Comparison of ENCODE assay signal across 9 cellular contexts in the genomic region with DNA sequence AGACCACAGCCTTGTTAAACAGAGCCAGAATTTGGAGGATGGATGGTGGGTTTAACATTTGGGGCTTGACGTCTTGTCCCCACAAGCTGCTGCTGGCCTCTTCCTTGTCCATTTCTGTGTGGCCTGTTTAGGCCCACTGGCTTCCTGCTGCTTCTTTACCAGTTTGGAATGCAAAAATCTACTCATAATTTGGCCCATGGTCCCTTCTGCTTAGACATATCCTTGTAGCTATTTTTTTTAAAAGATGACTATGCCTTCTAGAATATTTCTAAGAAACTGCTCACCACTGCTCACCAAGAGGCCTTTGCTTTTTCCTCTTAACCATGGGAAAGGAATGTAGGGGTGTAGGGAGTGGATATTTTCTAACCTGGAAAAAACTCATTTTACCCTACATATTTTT. TPM values are rescaled to one million over a fixed set of nuclear protein-coding genes. Genes with fewer than 3 reads are reported as not detected.
DNase-seq lines count a peak whose midpoint lies in the region; TF ChIP-seq lines count a peak whose summit lies in the region.
"Not testable (repeated sequence)": the region's sequence is repeated elsewhere in the genome, so short reads cannot be mapped to it uniquely, and the experiment has no call there.
"Had no signal": no experiment of that assay in that cellular context is flagged by ENCODE, and none has a peak within 500 bp of the region (broad histone marks: within the 10 kb centered on the region; RNA-seq: fewer than 3 reads in every experiment).

No MANE protein-coding gene starts in this region.

- not testable (repeated sequence) for H4K20me1 ChIP-seq in H9 (ENCODE audit: control insufficient read depth, insufficient read depth, insufficient read length)

- not testable (repeated sequence) for H3K79me2 ChIP-seq in H9 (ENCODE audit: insufficient read depth, low read length)

- H2AFZ ChIP-seq in H9 (ENCODE audit: low read length); mesenchymal stem cell (ENCODE audit: low read depth, low read length): not testable (repeated sequence)

- H3K4me1 Mint-ChIP-seq in H9: peaks cover 53 to 56% of the 10 kb centered on the region in 2 experiments

- not testable (repeated sequence) for H3K36me3 ChIP-seq in mesenchymal stem cell (ENCODE audit: control insufficient read depth in 1 of 2, insufficient read depth in 2 of 2, low read depth in 1 of 2, low read length in 2 of 2)

- not testable (repeated sequence) for H2BK15ac ChIP-seq in H9 (ENCODE audit: low read depth, low read length); mesenchymal stem cell (ENCODE audit: low read depth, poor library complexity, severe bottlenecking)

- in situ Hi-C loops in astrocyte of the spinal cord (cut with HindIII; ENCODE audit: low sequenced_read_pairs): not testable (repeated sequence)

- not testable (repeated sequence) for H3K56ac ChIP-seq in H9 (ENCODE audit: insufficient read length, low read depth, low read length)

- not testable (repeated sequence) for H3K27ac ChIP-seq in H9 (ENCODE audit: insufficient read length, low read depth, low read length); mesenchymal stem cell (ENCODE audit: low read length, poor library complexity, severe bottlenecking)

- H3K27ac Mint-ChIP-seq in H9: peak overlapping the region in 2 of 3 experiments; percentile 46 to 71; a peak in 4 of 7 replicates

- not testable (repeated sequence) for H4K5ac ChIP-seq in H9 (ENCODE audit: insufficient read length, low read depth, low read length)

- H2BK120ac ChIP-seq in H9 (ENCODE audit: low read depth, low read length, poor library complexity, severe bottlenecking); mesenchymal stem cell (ENCODE audit: low read depth, low read length): not testable (repeated sequence)

- H2AK5ac ChIP-seq in H9 (ENCODE audit: insufficient read length, low read length); mesenchymal stem cell (ENCODE audit: low read length, severe bottlenecking): not testable (repeated sequence)

- H2BK12ac ChIP-seq in H9 (ENCODE audit: insufficient read length, low read depth, low read length); mesenchymal stem cell (ENCODE audit: low read length in 2 of 2): not testable (repeated sequence)

- not testable (repeated sequence) for H3K9ac ChIP-seq in H9 (ENCODE audit: extremely low read depth, insufficient read length, low read length)
- H3K9ac ChIP-seq in mesenchymal stem cell (ENCODE audit: low read length): peak overlapping the region; percentile 34

- H3K14ac ChIP-seq in H9 (ENCODE audit: insufficient read depth, low read length); mesenchymal stem cell (ENCODE audit: low read length in 2 of 2): not testable (repeated sequence)

- H3K9me3 ChIP-seq in H9 (ENCODE audit: control insufficient read depth, low read depth, low read length); mesenchymal stem cell (ENCODE audit: control insufficient read depth, low read length): not testable (repeated sequence)

- not testable (repeated sequence) for H2BK5ac ChIP-seq in H9 (ENCODE audit: insufficient read length, low read length); mesenchymal stem cell (ENCODE audit: low read depth, low read length, poor library complexity, severe bottlenecking)

- not testable (repeated sequence) for H3K18ac ChIP-seq in H9 (ENCODE audit: insufficient read length, low read depth, low read length); mesenchymal stem cell (ENCODE audit: low read depth in 1 of 2, low read length in 2 of 2)

- peak; percentile 21 for DNase-seq in AG08396 (ENCODE audit: low spot score)
- DNase-seq in ELR (ENCODE audit: low read depth): peak; percentile 58
- not testable (repeated sequence) for DNase-seq in H9, mesenchymal stem cell
- peak; percentile 21 for DNase-seq in LHCN-M2 (ENCODE audit: low read depth)
- DNase-seq in astrocyte of the spinal cord (ENCODE audit: low read depth, low spot score): peak; percentile 76
- peak; percentile 1 for DNase-seq in fibroblast of gingiva (ENCODE audit: low read depth)
- DNase-seq in stromal cell of bone marrow (ENCODE audit: low read depth): peak; percentile 54

- no CpG with 5 or more reads among the region's 1 CpG for WGBS in H9 (ENCODE audit: extremely low coverage, insufficient read length, low lambda C conversion rate)
- whole genome bisulfite sequencing in mesenchymal stem cell: 100% methylated on average over 1 of the region's 1 CpG

- not testable (repeated sequence) for H3K9me3 Mint-ChIP-seq in H9

- not testable (repeated sequence) for H3K4me3 ChIP-seq in astrocyte of the spinal cord (ENCODE audit: low read depth, low read length); mesenchymal stem cell (ENCODE audit: insufficient read depth in 1 of 2, low read depth in 1 of 2, low read length in 2 of 2)

- not testable (repeated sequence) for H3K27me3 Mint-ChIP-seq in H9 (ENCODE audit: low read depth)

- not testable (repeated sequence) for H3T11ph ChIP-seq in H9 (ENCODE audit: low read length)

- H3K4me1 ChIP-seq in H9 (ENCODE audit: insufficient read depth, low read length); mesenchymal stem cell (ENCODE audit: control insufficient read depth, insufficient read depth, low read depth, low read length): not testable (repeated sequence)

- H3K79me1 ChIP-seq in H9 (ENCODE audit: insufficient read depth, low read depth, low read length, poor library complexity, severe bottlenecking); mesenchymal stem cell (replicated peaks; ENCODE audit: low read length, poor library complexity, severe bottlenecking): not testable (repeated sequence)

- TF ChIP-seq CTCF in H9 (conservative IDR thresholded peaks at IDR 0.05); astrocyte of the spinal cord (IDR thresholded peaks at IDR 0.05; ENCODE audit: low read depth, low read length): not testable (repeated sequence)

- H3K36me3 Mint-ChIP-seq in H9 (ENCODE audit: insufficient read depth in 1 of 3, low read depth in 3 of 3): not testable (repeated sequence)

- not testable (repeated sequence) for H3K27me3 ChIP-seq in H9 (ENCODE audit: insufficient read depth, low read length); mesenchymal stem cell (ENCODE audit: control insufficient read depth in 1 of 2, insufficient read depth in 1 of 2, low read length in 2 of 2)

- H3K23me2 ChIP-seq in H9 (ENCODE audit: insufficient read length, low read depth, low read length, poor library complexity, severe bottlenecking): not testable (repeated sequence)

- not testable (repeated sequence) for H2BK20ac ChIP-seq in H9 (ENCODE audit: low read depth, low read length, poor library complexity, severe bottlenecking)

- not testable (repeated sequence) for H3K23ac ChIP-seq in H9 (ENCODE audit: insufficient read length, low read depth, low read length); mesenchymal stem cell (ENCODE audit: low read length in 2 of 2)

- not testable (repeated sequence) for H3K4me3 Mint-ChIP-seq in H9

- H3K4me2 ChIP-seq in H9 (ENCODE audit: insufficient read depth, insufficient read length, low read length); mesenchymal stem cell (ENCODE audit: low read length, poor library complexity, severe bottlenecking): not testable (repeated sequence)

- H3K4ac ChIP-seq in H9 (ENCODE audit: low read depth, low read length); mesenchymal stem cell (ENCODE audit: low read depth in 1 of 2, low read length in 2 of 2): not testable (repeated sequence)

- H4K91ac ChIP-seq in H9 (ENCODE audit: insufficient read length, low read depth, low read length); mesenchymal stem cell (ENCODE audit: low read length): not testable (repeated sequence)

- H4K8ac ChIP-seq in H9 (replicated peaks; ENCODE audit: insufficient read length, low read depth, low read length): not testable (repeated sequence)
- peak overlapping the region; percentile 37 for H4K8ac ChIP-seq in mesenchymal stem cell (ENCODE audit: low read length)

RNA-seq across cellular contexts. Expression of gene ZNF717, which starts 31.4 kb away (rescaled TPM):
- total RNA-seq in H9 (2021) (13.0 and 15.1 TPM in 2 replicates), LHCN-M2 (2014; rRNA removed) (6.3 and 12.6 TPM in 2 replicates)
- polyA plus RNA-seq in LHCN-M2 (2012): 3.4 TPM
- polyA plus RNA-seq in mesenchymal stem cell (2013, experiment 1 of 2): 5.0 TPM
- polyA plus RNA-seq in mesenchymal stem cell (2013, experiment 2 of 2): 5.1 TPM
- total RNA-seq: HepG2 had no signal
- polyA plus RNA-seq: HepG2 had no signal
